Comparison of ENCODE assay signal across 8 cellular contexts in the genomic region with DNA sequence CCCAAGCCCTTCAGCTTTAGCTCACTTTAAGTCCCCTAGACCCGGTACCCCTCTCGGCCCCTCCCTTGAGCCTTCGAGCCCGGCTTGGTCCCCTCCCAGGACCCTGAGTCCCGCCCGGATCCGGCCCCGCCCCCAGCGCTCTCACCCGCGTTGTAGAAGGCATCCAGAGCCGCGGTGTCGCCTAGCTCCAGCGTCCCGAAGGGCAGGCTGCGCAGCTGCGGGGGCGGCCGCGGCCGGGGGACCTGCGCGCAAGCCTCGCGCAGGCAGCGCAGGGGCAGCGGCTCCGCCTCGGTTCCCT. TPM values are rescaled to one million over a fixed set of nuclear protein-coding genes. Genes with fewer than 3 reads are reported as not detected.
DNase-seq lines count a peak whose midpoint lies in the region; ATAC-seq, FAIRE-seq and TF ChIP-seq lines count a peak whose summit lies in the region.

No MANE protein-coding gene starts in this region.

- H3K9me3 Mint-ChIP-seq in naive thymus-derived CD8-positive, alpha-beta T cell = no peaks in the 10 kb centered on the region
- no peaks in the 10 kb centered on the region for H3K9me3 Mint-ChIP-seq in stimulated activated naive CD8-positive, alpha-beta T cell treated with anti-CD3 and anti-CD28 coated beads, Interleukin-15, amount 100 ng/mL, for 72 hours

- H3K27ac ChIP-seq in Peyer's patch = peak overlapping the region; percentile 86 to 99 (median 92)

- no peaks in the 10 kb centered on the region for H3K9me3 ChIP-seq in Peyer's patch

- POLR2A ChIA-PET in naive thymus-derived CD8-positive, alpha-beta T cell (lab: Charles Lee) = interaction anchor here (1.1 to 3.2 kb wide), 6 partner anchors 9 to 37 kb away, joined by 3 to 31 read pairs (median 6); partner anchors contain the start of gene SYTL1

- H3K27ac Mint-ChIP-seq in naive thymus-derived CD8-positive, alpha-beta T cell = peak overlapping the region in 6 of 10 donors; percentile 44 to 92 (median 66)
- peak overlapping the region; percentile 79 to 83 for H3K27ac Mint-ChIP-seq in stimulated activated naive CD8-positive, alpha-beta T cell treated with anti-CD3 and anti-CD28 coated beads, Interleukin-15, amount 100 ng/mL, for 72 hours

- no peaks in the 10 kb centered on the region for H3K27me3 ChIP-seq in Peyer's patch

- TF ChIP-seq POLR2A in GM12892 (IDR thresholded peaks at IDR 0.05; ENCODE audit: low read depth, low read length) = no peak
- no peak for TF ChIP-seq POLR2A in Peyer's patch (IDR thresholded peaks at IDR 0.05)

- H3K4me1 ChIP-seq in Peyer's patch = peaks cover 0 to 22% (median 9%) of the 10 kb centered on the region in 4 donors

- peaks cover 0 to 11% (median 0%) of the 10 kb centered on the region in 3 donors for H3K36me3 ChIP-seq in Peyer's patch

- H3K4me3 Mint-ChIP-seq in naive thymus-derived CD8-positive, alpha-beta T cell = peak overlapping the region; percentile 81 to 92 (median 86)
- H3K4me3 Mint-ChIP-seq in stimulated activated naive CD8-positive, alpha-beta T cell treated with anti-CD3 and anti-CD28 coated beads, Interleukin-15, amount 100 ng/mL, for 72 hours = peak overlapping the region; percentile 87 to 95

- H3K36me3 Mint-ChIP-seq in naive thymus-derived CD8-positive, alpha-beta T cell = no peaks in the 10 kb centered on the region

- FAIRE-seq in GM12892 (lab: Jason Lieb, UNC) = peak; percentile 44
- FAIRE-seq in HTR-8/SVneo (lab: Jason Lieb, UNC) = no peak

- H3K4me3 ChIP-seq in Peyer's patch (peak overlapping the region; percentile 51 to 93 (median 70)), fibroblast of pulmonary artery (replicated peaks; ENCODE audit: low read depth, low read length) (peak overlapping the region; percentile 78)

- peaks cover 14 to 49% (median 43%) of the 10 kb centered on the region in 4 donors for H3K4me1 Mint-ChIP-seq in naive thymus-derived CD8-positive, alpha-beta T cell
- H3K4me1 Mint-ChIP-seq in stimulated activated naive CD8-positive, alpha-beta T cell treated with anti-CD3 and anti-CD28 coated beads, Interleukin-15, amount 100 ng/mL, for 72 hours = peaks cover 46% of the 10 kb centered on the region

- peak; percentile 71 to 76 for ATAC-seq in naive thymus-derived CD8-positive, alpha-beta T cell
- ATAC-seq in stimulated activated naive CD8-positive, alpha-beta T cell treated with anti-CD3 and anti-CD28 coated beads, Interleukin-15, amount 100 ng/mL, for 72 hours = peak; percentile 79
- ATAC-seq in GM18870 (IDR thresholded peaks at IDR 0.05; ENCODE audit: unreplicated experiment) = no peak

- TF ChIP-seq CTCF in Peyer's patch (IDR thresholded peaks at IDR 0.05) (no peak), fibroblast of pulmonary artery (IDR thresholded peaks at IDR 0.05; ENCODE audit: low read length, missing control alignments) (no peak)

- DNase-seq in GM12892 (ENCODE audit: insufficient read length) (peak; percentile 72), HTR-8/SVneo (ENCODE audit: insufficient read length, low spot score) (peak; percentile 73), Peyer's patch (peak; percentile 80 to 91 (median 87)), fibroblast of pulmonary artery (ENCODE audit: low read depth) (peak; percentile 68)
- peak; percentile 63 for DNase-seq in activated T-helper 9 cell treated with anti-CD3 and anti-CD28 coated beads, Interleukin-2, amount 50 U/mL, for 16 hours (ENCODE audit: low read depth)
- DNase-seq in naive thymus-derived CD8-positive, alpha-beta T cell = peak in 9 of 10 donors; percentile 41 to 84 (median 59)
- peak; percentile 82 to 83 for DNase-seq in stimulated activated naive CD8-positive, alpha-beta T cell treated with anti-CD3 and anti-CD28 coated beads, Interleukin-15, amount 100 ng/mL, for 72 hours

- H3K27me3 Mint-ChIP-seq in naive thymus-derived CD8-positive, alpha-beta T cell = no peaks in the 10 kb centered on the region
- no peaks in the 10 kb centered on the region for H3K27me3 Mint-ChIP-seq in stimulated activated naive CD8-positive, alpha-beta T cell treated with anti-CD3 and anti-CD28 coated beads, Interleukin-15, amount 100 ng/mL, for 72 hours

RNA-seq across cellular contexts. Expression of gene MAP3K6, which starts 0.7 kb away (rescaled TPM):
- polyA plus RNA-seq in GM12892 (2012; ENCODE audit: missing spikeins) = 8.7 TPM
- total RNA-seq in Peyer's patch = 100 to 1,000 TPM in 1 of 4 donors, 10 to 100 TPM in 2, 1 to 10 TPM in 1; 6.3 to 124 (median 34.1) TPM
- 10 to 100 TPM; 10.1 to 11.6 TPM for total RNA-seq in naive thymus-derived CD8-positive, alpha-beta T cell
- 1 to 10 TPM; 1.7 to 6.0 (median 3.0) TPM for polyA plus RNA-seq in naive thymus-derived CD8-positive, alpha-beta T cell

RNA-seq across cellular contexts. Expression of gene FCN3, which starts 8.6 kb away (rescaled TPM):
- 0.47 TPM for polyA plus RNA-seq in GM12892 (2012; ENCODE audit: missing spikeins)
- total RNA-seq in Peyer's patch = not detected
- total RNA-seq in naive thymus-derived CD8-positive, alpha-beta T cell = not detected
- polyA plus RNA-seq in naive thymus-derived CD8-positive, alpha-beta T cell = not detected

RNA-seq across cellular contexts. Expression of gene CD164L2, which starts 17.1 kb away (rescaled TPM):
- polyA plus RNA-seq in GM12892 (2012; ENCODE audit: missing spikeins) = 0.17 TPM
- not detected for total RNA-seq in Peyer's patch
- not detected for total RNA-seq in naive thymus-derived CD8-positive, alpha-beta T cell
- polyA plus RNA-seq in naive thymus-derived CD8-positive, alpha-beta T cell = under 1 TPM in 1 of 3 donors, not detected in 2; 0.17 TPM

RNA-seq across cellular contexts. Expression of gene SYTL1, which starts 24.2 kb away (rescaled TPM):
- 4.5 TPM for polyA plus RNA-seq in GM12892 (2012; ENCODE audit: missing spikeins)
- 10 to 100 TPM in 1 of 4 donors, 1 to 10 TPM in 3; 9.0 to 37.1 (median 9.5) TPM for total RNA-seq in Peyer's patch
- 100 to 1,000 TPM; 125 to 135 TPM for total RNA-seq in naive thymus-derived CD8-positive, alpha-beta T cell
- polyA plus RNA-seq in naive thymus-derived CD8-positive, alpha-beta T cell = 10 to 100 TPM; 74.4 to 92.3 (median 91.9) TPM

RNA-seq across cellular contexts. Expression of gene GPR3, which starts 26.4 kb away (rescaled TPM):
- 0.42 TPM for polyA plus RNA-seq in GM12892 (2012; ENCODE audit: missing spikeins)
- total RNA-seq in Peyer's patch = not detected
- total RNA-seq in naive thymus-derived CD8-positive, alpha-beta T cell = not detected
- under 1 TPM in 2 of 3 donors, not detected in 1; 0.10 to 0.28 TPM for polyA plus RNA-seq in naive thymus-derived CD8-positive, alpha-beta T cell
